8 cellular contexts compared by ENCODE assay signal in genomic region chr2:37634914-37635358, GRCh38. TPM values are rescaled to one million over a fixed set of nuclear protein-coding genes. Genes with fewer than 3 reads are reported as not detected.
A peak's percentile ranks its signal among the peaks of the same experiment; 100 is the strongest.
DNase-seq lines count a peak whose midpoint lies in the region; ATAC-seq and TF ChIP-seq lines count a peak whose summit lies in the region.

No MANE protein-coding gene starts in this region.

- no peak for DNase-seq in CD8-positive, alpha-beta memory T cell
- DNase-seq in activated CD8-positive, alpha-beta memory T cell treated with anti-CD3 and anti-CD28 coated beads, Interleukin-2, amount 50 U/mL, for 4 hours = peak; percentile 52
- no peak for DNase-seq in left lung
- no peak for DNase-seq in NCI-H1048 (lab: John Stamatoyannopoulos, UW)
- no peak for DNase-seq in central memory CD4-positive, alpha-beta T cell
- no peak for DNase-seq in DMS153 (lab: John Stamatoyannopoulos, UW)
- DNase-seq in mucosa of gallbladder (ENCODE audit: low spot score) = no peak

- TF ChIP-seq CTCF in left lung (IDR thresholded peaks at IDR 0.05) = no peak

- no peaks in the 10 kb centered on the region for H3K27me3 Mint-ChIP-seq in CD8-positive, alpha-beta memory T cell

- H3K9me3 ChIP-seq in CD8-positive, alpha-beta memory T cell (ENCODE audit: low read length) = no peaks in the 10 kb centered on the region
- H3K9me3 ChIP-seq in left lung = no peaks in the 10 kb centered on the region

- H3K4me3 Mint-ChIP-seq in CD8-positive, alpha-beta memory T cell = peak overlapping the region; percentile 4 to 78 (median 58)

- H3K36me3 Mint-ChIP-seq in CD8-positive, alpha-beta memory T cell = peaks cover 22 to 28% (median 27%) of the 10 kb centered on the region in 3 donors

- ATAC-seq in GM21447 (IDR thresholded peaks at IDR 0.05; ENCODE audit: unreplicated experiment) (peak; percentile 10), left lung (no peak)

- H3K4me1 ChIP-seq in CD8-positive, alpha-beta memory T cell (ENCODE audit: insufficient read depth, low read length) = peaks cover 49% of the 10 kb centered on the region
- peaks cover 5 to 59% of the 10 kb centered on the region in 2 donors for H3K4me1 ChIP-seq in left lung

- no peaks in the 10 kb centered on the region for H3K36me3 ChIP-seq in CD8-positive, alpha-beta memory T cell (ENCODE audit: insufficient read depth, low read length)
- no peaks in the 10 kb centered on the region for H3K36me3 ChIP-seq in left lung

- intact Hi-C loops in left lung (cut with DNase I) = no loop called here

- H3K27me3 ChIP-seq in CD8-positive, alpha-beta memory T cell (ENCODE audit: insufficient read depth, low read length, poor library complexity, severe bottlenecking) = no peaks in the 10 kb centered on the region
- H3K27me3 ChIP-seq in left lung = no peaks in the 10 kb centered on the region

- H3K27ac Mint-ChIP-seq in CD8-positive, alpha-beta memory T cell = peak overlapping the region; percentile 91 to 99 (median 96)

- no peaks in the 10 kb centered on the region for H3K9me3 Mint-ChIP-seq in CD8-positive, alpha-beta memory T cell

- POLR2A ChIA-PET in CD8-positive, alpha-beta memory T cell (lab: Charles Lee) = interaction anchor here (1.2 kb wide), 1 partner anchor 9 kb away, joined by 4 read pairs; no protein-coding TSS in a partner anchor

- CTCF ChIA-PET in CD8-positive, alpha-beta memory T cell (lab: Charles Lee) = no interaction called here

- H3K27ac ChIP-seq in CD8-positive, alpha-beta memory T cell (ENCODE audit: low read depth, low read length) = peak overlapping the region; percentile 10
- peak overlapping the region; percentile 26 to 87 for H3K27ac ChIP-seq in left lung

- H3K4me3 ChIP-seq in CD8-positive, alpha-beta memory T cell (ENCODE audit: low read length) = no peak overlapping the region
- no peak overlapping the region for H3K4me3 ChIP-seq in left lung

- H3K4me1 Mint-ChIP-seq in CD8-positive, alpha-beta memory T cell = peaks cover 88 to 96% (median 95%) of the 10 kb centered on the region in 3 donors

RNA-seq across cellular contexts. Expression of gene CDC42EP3, which starts 36.5 kb away (rescaled TPM):
- 10 to 100 TPM; 37.1 to 39.1 TPM for total RNA-seq in CD8-positive, alpha-beta memory T cell
- 141 TPM for polyA plus RNA-seq in CD8-positive, alpha-beta memory T cell
- total RNA-seq in left lung (10 to 100 TPM; 37.7 to 53.8 TPM), mucosa of gallbladder (12.6 TPM)
